ENCODE assay signal across 7 cellular contexts in genomic region chr19:47111682-47112165, GRCh38. TPM values are rescaled to one million over a fixed set of nuclear protein-coding genes. Genes with fewer than 3 reads are reported as not detected.
DNase-seq lines count a peak whose midpoint lies in the region; ATAC-seq and TF ChIP-seq lines count a peak whose summit lies in the region.

No MANE protein-coding gene starts in this region.

- TF ChIP-seq CTCF in HFFc6 (IDR thresholded peaks at IDR 0.05): no peak

- H3K9me3 Mint-ChIP-seq in HFFc6: no peaks in the 10 kb centered on the region
- H3K9me3 Mint-ChIP-seq in activated CD4-positive, alpha-beta memory T cell treated with anti-CD3 and anti-CD28 coated beads, Interleukin-2, amount 10 ng/mL, durations not matched to agents 7 days and 5 days: no peaks in the 10 kb centered on the region

- peaks cover 23% of the 10 kb centered on the region for H3K36me3 Mint-ChIP-seq in HFFc6 (ENCODE audit: low read depth)
- peaks cover 49% of the 10 kb centered on the region for H3K36me3 Mint-ChIP-seq in activated CD4-positive, alpha-beta memory T cell treated with anti-CD3 and anti-CD28 coated beads, Interleukin-2, amount 10 ng/mL, durations not matched to agents 7 days and 5 days (ENCODE audit: low read depth)

- peaks cover 51% of the 10 kb centered on the region for H3K4me1 Mint-ChIP-seq in HFFc6 (ENCODE audit: low read depth)
- H3K4me1 Mint-ChIP-seq in activated CD4-positive, alpha-beta memory T cell treated with anti-CD3 and anti-CD28 coated beads, Interleukin-2, amount 10 ng/mL, durations not matched to agents 7 days and 5 days: peaks cover 47% of the 10 kb centered on the region

- H3K4me3 Mint-ChIP-seq in HFFc6: peak overlapping the region; percentile 98
- peak overlapping the region; percentile 90 for H3K4me3 Mint-ChIP-seq in activated CD4-positive, alpha-beta memory T cell treated with anti-CD3 and anti-CD28 coated beads, Interleukin-2, amount 10 ng/mL, durations not matched to agents 7 days and 5 days

- CTCF ChIA-PET in activated CD4-positive, alpha-beta memory T cell treated with anti-CD3 and anti-CD28 coated beads, Interleukin-2, amount 10 ng/mL, durations not matched to agents 7 days and 5 days (lab: Charles Lee): interaction anchor here (0.7 to 1.8 kb wide), 4 partner anchors 18 to 237 kb away, joined by 3 to 4 read pairs (median 4); partner anchors contain the start of gene DHX34

- ATAC-seq in stimulated activated naive CD8-positive, alpha-beta T cell treated with anti-CD3 and anti-CD28 coated beads, Interleukin-15, Interleukin-2, amounts not matched to agents 100 U/mL and 50 U/mL, for 24 hours: no peak
- no peak for ATAC-seq in GM21515 (IDR thresholded peaks at IDR 0.05; ENCODE audit: unreplicated experiment)

- POLR2A ChIA-PET in activated CD4-positive, alpha-beta memory T cell treated with anti-CD3 and anti-CD28 coated beads, Interleukin-2, amount 10 ng/mL, durations not matched to agents 7 days and 5 days (lab: Charles Lee): interaction anchor here (0.5 to 15.1 kb wide), 23 partner anchors 9 to 324 kb away, joined by 3 to 704 read pairs (median 11); partner anchors contain the start of genes ARHGAP35, CCDC9, INAFM1 and SAE1

- peak overlapping the region; percentile 95 for H3K4me3 ChIP-seq in iPS-11a (ENCODE audit: low read depth, low read length)

- H3K27me3 Mint-ChIP-seq in HFFc6 (ENCODE audit: insufficient read depth): peaks cover 3% of the 10 kb centered on the region
- H3K27me3 Mint-ChIP-seq in activated CD4-positive, alpha-beta memory T cell treated with anti-CD3 and anti-CD28 coated beads, Interleukin-2, amount 10 ng/mL, durations not matched to agents 7 days and 5 days: no peaks in the 10 kb centered on the region

- no peak for DNase-seq in HFFc6
- no peak for DNase-seq in activated CD4-positive, alpha-beta memory T cell treated with anti-CD3 and anti-CD28 coated beads, Interleukin-2, amount 10 ng/mL, durations not matched to agents 7 days and 5 days
- DNase-seq in stimulated activated naive CD8-positive, alpha-beta T cell treated with anti-CD3 and anti-CD28 coated beads, Interleukin-15, Interleukin-2, amounts not matched to agents 100 U/mL and 50 U/mL, for 24 hours: peak; percentile 49
- DNase-seq in iPS-NIHi11 (ENCODE audit: low spot score): no peak
- DNase-seq in NCI-H1436 (lab: John Stamatoyannopoulos, UW): no peak

- peak overlapping the region; percentile 100 for H3K27ac Mint-ChIP-seq in HFFc6
- peak overlapping the region; percentile 100 for H3K27ac Mint-ChIP-seq in activated CD4-positive, alpha-beta memory T cell treated with anti-CD3 and anti-CD28 coated beads, Interleukin-2, amount 10 ng/mL, durations not matched to agents 7 days and 5 days

RNA-seq across cellular contexts. Expression of gene ZC3H4, which starts 1.9 kb away (rescaled TPM):
- total RNA-seq in HFFc6 (2021; fragmentation: NEBNext Ultra II Directional; extraction: Animal tissue kit (Norgen Biotek cat#: 25700)): 10 to 100 TPM; 43.9 to 66.1 (median 55.2) TPM
- 100 to 1,000 TPM in 1 of 2 experiments, 10 to 100 TPM in 1; 98.3 to 104 TPM for total RNA-seq in activated CD4-positive, alpha-beta memory T cell treated with anti-CD3 and anti-CD28 coated beads, Interleukin-2, amount 10 ng/mL, durations not matched to agents 7 days and 5 days

RNA-seq across cellular contexts. Expression of gene SAE1, which starts 18.9 kb away (rescaled TPM):
- 100 to 1,000 TPM; 158 to 181 (median 175) TPM for total RNA-seq in HFFc6 (2021; fragmentation: NEBNext Ultra II Directional; extraction: Animal tissue kit (Norgen Biotek cat#: 25700))
- total RNA-seq in activated CD4-positive, alpha-beta memory T cell treated with anti-CD3 and anti-CD28 coated beads, Interleukin-2, amount 10 ng/mL, durations not matched to agents 7 days and 5 days: 100 to 1,000 TPM; 150 TPM
